ENCODE assay signal across 14 cellular contexts in the genomic region with DNA sequence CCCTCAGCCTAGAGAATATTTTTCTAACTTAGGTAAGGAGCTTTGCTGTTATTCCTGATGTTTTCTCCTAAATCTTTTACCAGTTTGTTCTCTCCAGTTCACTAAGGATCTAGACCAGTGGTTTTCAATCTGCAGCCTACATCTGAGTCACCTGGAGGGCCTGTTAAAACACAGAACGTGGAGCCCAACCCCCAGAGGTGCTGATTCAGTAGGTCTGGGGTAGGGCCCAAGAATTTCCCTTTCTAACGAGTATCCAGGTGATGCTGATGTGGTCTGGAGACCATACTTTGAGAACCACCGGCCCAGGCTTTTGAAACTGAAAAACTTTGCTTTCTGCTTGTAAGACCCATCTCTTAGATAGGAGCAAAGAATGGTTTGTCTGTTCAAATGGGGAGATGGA. TPM values are rescaled to one million over a fixed set of nuclear protein-coding genes. Genes with fewer than 3 reads are reported as not detected.
DNase-seq lines count a peak whose midpoint lies in the region; ATAC-seq and TF ChIP-seq lines count a peak whose summit lies in the region.
"Had no signal": no experiment of that assay in that cellular context is flagged by ENCODE, and none has a peak within 500 bp of the region (broad histone marks: within the 10 kb centered on the region; RNA-seq: fewer than 3 reads in every experiment).

No MANE protein-coding gene starts in this region.

- intact Hi-C loops in natural killer cell (cut with micrococcal nuclease): no loop called here
- intact Hi-C loops in activated T-helper 1 cell treated with anti-CD3 and anti-CD28 coated beads, Interleukin-12 subunit alpha, Interleukin-12 subunit beta, Interleukin-2, Interleukin-4 antibody, amounts not matched to agents 30 ng/mL and 10 ng/mL and 1 ng/mL, durations not matched to agents 14 hours and 24 hours and 36 hours (cut with micrococcal nuclease): no loop called here

- peaks cover 29% of the 10 kb centered on the region for H3K36me3 Mint-ChIP-seq in natural killer cell treated with Interleukin-12 subunit alpha and Interleukin-12 subunit beta and Interleukin-15 and Interleukin-18, amount 100 ng/mL, for 72 hours
- H3K36me3 Mint-ChIP-seq in natural killer cell: no peaks in the 10 kb centered on the region
- H3K36me3 Mint-ChIP-seq in activated T-helper 1 cell treated with anti-CD3 and anti-CD28 coated beads, Interleukin-12 subunit alpha, Interleukin-12 subunit beta, Interleukin-2, Interleukin-4 antibody, amounts not matched to agents 30 ng/mL and 10 ng/mL and 1 ng/mL, durations not matched to agents 14 hours and 24 hours and 36 hours (ENCODE audit: low read depth): peaks cover 52% of the 10 kb centered on the region
- H3K36me3 Mint-ChIP-seq in memory B cell: peaks cover 24% of the 10 kb centered on the region

- H3K4me3 Mint-ChIP-seq in natural killer cell treated with Interleukin-12 subunit alpha and Interleukin-12 subunit beta and Interleukin-15 and Interleukin-18, amount 100 ng/mL, for 72 hours: peak overlapping the region; percentile 61
- H3K4me3 Mint-ChIP-seq in natural killer cell (no peak overlapping the region), memory B cell (no peak overlapping the region)
- peak overlapping the region; percentile 42 for H3K4me3 Mint-ChIP-seq in activated T-helper 1 cell treated with anti-CD3 and anti-CD28 coated beads, Interleukin-12 subunit alpha, Interleukin-12 subunit beta, Interleukin-2, Interleukin-4 antibody, amounts not matched to agents 30 ng/mL and 10 ng/mL and 1 ng/mL, durations not matched to agents 14 hours and 24 hours and 36 hours

- TF ChIP-seq CTCF in natural killer cell (IDR thresholded peaks at IDR 0.05): no peak

- H3K4me1 Mint-ChIP-seq in natural killer cell treated with Interleukin-12 subunit alpha and Interleukin-12 subunit beta and Interleukin-15 and Interleukin-18, amount 100 ng/mL, for 72 hours (ENCODE audit: low read depth in 2 of 2): peaks cover 53% of the 10 kb centered on the region in 2 donors
- H3K4me1 Mint-ChIP-seq in natural killer cell: peaks cover 6 to 9% of the 10 kb centered on the region in 2 donors
- H3K4me1 Mint-ChIP-seq in activated T-helper 1 cell treated with anti-CD3 and anti-CD28 coated beads, Interleukin-12 subunit alpha, Interleukin-12 subunit beta, Interleukin-2, Interleukin-4 antibody, amounts not matched to agents 30 ng/mL and 10 ng/mL and 1 ng/mL, durations not matched to agents 14 hours and 24 hours and 36 hours (ENCODE audit: low read depth): peaks cover 53% of the 10 kb centered on the region
- H3K4me1 Mint-ChIP-seq in memory B cell: peaks cover 6% of the 10 kb centered on the region

- no peaks in the 10 kb centered on the region for H3K27me3 Mint-ChIP-seq in natural killer cell treated with Interleukin-12 subunit alpha and Interleukin-12 subunit beta and Interleukin-15 and Interleukin-18, amount 100 ng/mL, for 72 hours
- H3K27me3 Mint-ChIP-seq in natural killer cell (ENCODE audit: low read depth in 2 of 2) (no peaks in the 10 kb centered on the region), memory B cell (no peaks in the 10 kb centered on the region)
- no peaks in the 10 kb centered on the region for H3K27me3 Mint-ChIP-seq in activated T-helper 1 cell treated with anti-CD3 and anti-CD28 coated beads, Interleukin-12 subunit alpha, Interleukin-12 subunit beta, Interleukin-2, Interleukin-4 antibody, amounts not matched to agents 30 ng/mL and 10 ng/mL and 1 ng/mL, durations not matched to agents 14 hours and 24 hours and 36 hours (ENCODE audit: insufficient read depth)

- H3K27ac Mint-ChIP-seq in natural killer cell treated with Interleukin-12 subunit alpha and Interleukin-12 subunit beta and Interleukin-15 and Interleukin-18, amount 100 ng/mL, for 72 hours: peak overlapping the region; percentile 83 to 93
- H3K27ac Mint-ChIP-seq in natural killer cell: peak overlapping the region in 1 of 2 donors; percentile 74
- H3K27ac Mint-ChIP-seq in activated T-helper 1 cell treated with anti-CD3 and anti-CD28 coated beads, Interleukin-12 subunit alpha, Interleukin-12 subunit beta, Interleukin-2, Interleukin-4 antibody, amounts not matched to agents 30 ng/mL and 10 ng/mL and 1 ng/mL, durations not matched to agents 14 hours and 24 hours and 36 hours: peak overlapping the region; percentile 84
- H3K27ac Mint-ChIP-seq in memory B cell: peak overlapping the region; percentile 57

- H3K9me3 Mint-ChIP-seq in natural killer cell treated with Interleukin-12 subunit alpha and Interleukin-12 subunit beta and Interleukin-15 and Interleukin-18, amount 100 ng/mL, for 72 hours: no peaks in the 10 kb centered on the region
- no peaks in the 10 kb centered on the region for H3K9me3 Mint-ChIP-seq in natural killer cell
- peaks cover 3% of the 10 kb centered on the region for H3K9me3 Mint-ChIP-seq in activated T-helper 1 cell treated with anti-CD3 and anti-CD28 coated beads, Interleukin-12 subunit alpha, Interleukin-12 subunit beta, Interleukin-2, Interleukin-4 antibody, amounts not matched to agents 30 ng/mL and 10 ng/mL and 1 ng/mL, durations not matched to agents 14 hours and 24 hours and 36 hours
- no peaks in the 10 kb centered on the region for H3K9me3 Mint-ChIP-seq in memory B cell

- peak in 1 of 2 donors; percentile 71 for ATAC-seq in natural killer cell treated with Interleukin-12 subunit alpha and Interleukin-12 subunit beta and Interleukin-15 and Interleukin-18, amount 100 ng/mL, for 72 hours
- ATAC-seq in natural killer cell (no peak), memory B cell (ENCODE audit: low read depth) (no peak), HG03571 (IDR thresholded peaks at IDR 0.05; ENCODE audit: unreplicated experiment) (no peak), GM18873 (IDR thresholded peaks at IDR 0.05; ENCODE audit: low FRiP score, unreplicated experiment) (no peak)
- ATAC-seq: left ventricle myocardium superior had no signal

- no peak for DNase-seq in natural killer cell treated with Interleukin-12 subunit alpha and Interleukin-12 subunit beta and Interleukin-15 and Interleukin-18, amount 100 ng/mL, for 72 hours (ENCODE audit: low spot score)
- DNase-seq in natural killer cell (no peak), memory B cell (ENCODE audit: low spot score in 2 of 2) (no peak), NCI-H1048 (lab: John Stamatoyannopoulos, UW) (no peak), SHP77 (lab: John Stamatoyannopoulos, UW) (no peak)
- no peak for DNase-seq in activated T-helper 1 cell treated with anti-CD3 and anti-CD28 coated beads, Interleukin-12 subunit alpha, Interleukin-12 subunit beta, Interleukin-2, Interleukin-4 antibody, amounts not matched to agents 30 ng/mL and 10 ng/mL and 1 ng/mL, durations not matched to agents 14 hours and 24 hours and 36 hours (ENCODE audit: low spot score)
- DNase-seq: BE2C, Karpas-422, left ventricle myocardium superior, OCI-M1, spleen, T-helper 2 cell had no signal

RNA-seq across cellular contexts. Expression of gene KMT2E, which starts 51.2 kb away (rescaled TPM):
- total RNA-seq in natural killer cell treated with Interleukin-12 subunit alpha and Interleukin-12 subunit beta and Interleukin-15 and Interleukin-18, amount 100 ng/mL, for 72 hours: 100 to 1,000 TPM; 152 to 172 TPM
- 100 to 1,000 TPM; 272 to 353 (median 345) TPM for total RNA-seq in natural killer cell
- total RNA-seq in activated T-helper 1 cell treated with anti-CD3 and anti-CD28 coated beads, Interleukin-12 subunit alpha, Interleukin-12 subunit beta, Interleukin-2, Interleukin-4 antibody, amounts not matched to agents 30 ng/mL and 10 ng/mL and 1 ng/mL, durations not matched to agents 14 hours and 24 hours and 36 hours: 114 and 130 TPM in 2 replicates

Comparison
In these comparisons a context has a peak if more than half of its experiments do, and no peak if none do; other contexts are left out.
1. H3K4me3 Mint-ChIP-seq: peak in natural killer cell treated with Interleukin-12 subunit alpha and Interleukin-12 subunit beta and Interleukin-15 and Interleukin-18, amount 100 ng/mL, for 72 hours (single experiment) and activated T-helper 1 cell treated with anti-CD3 and anti-CD28 coated beads, Interleukin-12 subunit alpha, Interleukin-12 subunit beta, Interleukin-2, Interleukin-4 antibody, amounts not matched to agents 30 ng/mL and 10 ng/mL and 1 ng/mL, durations not matched to agents 14 hours and 24 hours and 36 hours (single experiment); none in natural killer cell (single experiment) and memory B cell (single experiment).